19 cellular contexts compared by ENCODE assay signal in genomic region chr6:87164004-87164403, GRCh38. TPM values are rescaled to one million over a fixed set of nuclear protein-coding genes. Genes with fewer than 3 reads are reported as not detected.
A peak's percentile ranks its signal among the peaks of the same experiment; 100 is the strongest.
DNase-seq lines count a peak whose midpoint lies in the region; ATAC-seq and TF ChIP-seq lines count a peak whose summit lies in the region.
"Had no signal": no experiment of that assay in that cellular context is flagged by ENCODE, and none has a peak within 500 bp of the region (broad histone marks: within the 10 kb centered on the region; RNA-seq: fewer than 3 reads in every experiment).

No MANE protein-coding gene starts in this region.

- peaks cover 0 to 3% (median under 1%) of the 10 kb centered on the region in 5 experiments for H3K9me3 Mint-ChIP-seq in brain
- H3K9me3 Mint-ChIP-seq in stimulated activated naive CD8-positive, alpha-beta T cell treated with anti-CD3 and anti-CD28 coated beads, Interleukin-15, amount 100 ng/mL, for 72 hours: no peaks in the 10 kb centered on the region
- H3K9me3 Mint-ChIP-seq: neural crest cell had no signal

- H3K27ac ChIP-seq in SK-N-SH (ENCODE audit: low read depth in 2 of 2, low read length in 1 of 2) (peak overlapping the region in 1 of 2 experiments; percentile 22; a peak in 1 of 4 replicates), trophoblast cell (ENCODE audit: low read depth, low read length) (no peak overlapping the region), mesendoderm (ENCODE audit: low read depth, low read length) (no peak overlapping the region)
- H3K27ac ChIP-seq: spleen, suprapubic skin had no signal

- no peak for TF ChIP-seq RAD21 in SK-N-SH (IDR thresholded peaks at IDR 0.05; ENCODE audit: low read length)

- no peak overlapping the region for H3K56ac ChIP-seq in mesendoderm (ENCODE audit: low read length)

- H3K27me3 ChIP-seq in SK-N-SH (ENCODE audit: insufficient read depth) (no peaks in the 10 kb centered on the region), trophoblast cell (ENCODE audit: insufficient read depth, low read length) (no peaks in the 10 kb centered on the region), mesendoderm (ENCODE audit: insufficient read depth, low read length, poor library complexity) (no peaks in the 10 kb centered on the region)
- H3K27me3 ChIP-seq: spleen, suprapubic skin had no signal

- H3K27me3 Mint-ChIP-seq in brain: peaks cover 2% of the 10 kb centered on the region
- no peaks in the 10 kb centered on the region for H3K27me3 Mint-ChIP-seq in stimulated activated naive CD8-positive, alpha-beta T cell treated with anti-CD3 and anti-CD28 coated beads, Interleukin-15, amount 100 ng/mL, for 72 hours

- H3K4me1 ChIP-seq in SK-N-SH (ENCODE audit: control insufficient read depth in 1 of 2, insufficient read depth in 2 of 2, low read depth in 1 of 2, low read length in 1 of 2) (peaks cover 0 to 6% of the 10 kb centered on the region in 2 experiments; a peak in 1 of 4 replicates), trophoblast cell (ENCODE audit: control insufficient read depth in 1 of 2, insufficient read depth in 2 of 2, low read length in 2 of 2) (no peaks in the 10 kb centered on the region), mesendoderm (ENCODE audit: control insufficient read depth, low read depth, low read length) (no peaks in the 10 kb centered on the region)

- H3F3A ChIP-seq in SK-N-SH (replicated peaks; ENCODE audit: insufficient read depth): no peaks in the 10 kb centered on the region

- H4K20me1 ChIP-seq in SK-N-SH (ENCODE audit: insufficient read depth): peaks cover 99% of the 10 kb centered on the region

- no peak overlapping the region for H2BK12ac ChIP-seq in trophoblast cell (ENCODE audit: low read length)

- peaks cover 0 to 4% of the 10 kb centered on the region in 2 experiments for H3K36me3 ChIP-seq in SK-N-SH (replicated peaks in 1 of 2; ENCODE audit: control insufficient read depth in 1 of 2, insufficient read depth in 2 of 2, low read length in 1 of 2)
- H3K36me3 ChIP-seq in trophoblast cell (ENCODE audit: control insufficient read depth in 1 of 2, insufficient read depth in 2 of 2, low read length in 2 of 2): peaks cover 0 to 1% of the 10 kb centered on the region in 2 experiments
- no peaks in the 10 kb centered on the region for H3K36me3 ChIP-seq in mesendoderm (ENCODE audit: control insufficient read depth, insufficient read depth, low read length)
- H3K36me3 ChIP-seq: suprapubic skin had no signal

- no peak for DNase-seq in SK-N-SH
- DNase-seq in trophoblast cell: no peak
- DNase-seq in stimulated activated naive CD8-positive, alpha-beta T cell treated with anti-CD3 and anti-CD28 coated beads, Interleukin-15, amount 100 ng/mL, for 72 hours: no peak
- DNase-seq in mesendoderm: no peak
- DNase-seq: activated CD4-positive, alpha-beta T cell treated with anti-CD3 and anti-CD28 coated beads for 1 hour; C1 segment of cervical spinal cord; kidney; mammary epithelial cell; NCI-H146; NCI-H774; PC-3; spleen; T-helper 9 cell had no signal

- H2AFZ ChIP-seq in SK-N-SH (ENCODE audit: low read depth) (no peak overlapping the region), trophoblast cell (ENCODE audit: insufficient read depth, low read length, poor library complexity) (no peak overlapping the region)

- H4K91ac ChIP-seq in trophoblast cell (ENCODE audit: low read depth, low read length): no peak overlapping the region

- peak overlapping the region in 3 of 5 experiments; percentile 7 to 16 (median 12) for H3K4me3 Mint-ChIP-seq in brain
- no peak overlapping the region for H3K4me3 Mint-ChIP-seq in stimulated activated naive CD8-positive, alpha-beta T cell treated with anti-CD3 and anti-CD28 coated beads, Interleukin-15, amount 100 ng/mL, for 72 hours
- H3K4me3 Mint-ChIP-seq: neural crest cell had no signal

- TF ChIP-seq EP300 in SK-N-SH (IDR thresholded peaks at IDR 0.05; ENCODE audit: borderline replicate concordance in 1 of 2, low read depth in 1 of 2, low read length in 1 of 2): no peak

- H3K27ac Mint-ChIP-seq in brain: peak overlapping the region in 2 of 5 experiments; percentile 8 to 68
- H3K27ac Mint-ChIP-seq in stimulated activated naive CD8-positive, alpha-beta T cell treated with anti-CD3 and anti-CD28 coated beads, Interleukin-15, amount 100 ng/mL, for 72 hours: peak overlapping the region in 1 of 2 donors; percentile 3

- TF ChIP-seq CTCF in SK-N-SH (IDR thresholded peaks at IDR 0.05) (no peak), brain (conservative IDR thresholded peaks at IDR 0.05) (no peak)

- H3K23ac ChIP-seq in trophoblast cell (ENCODE audit: low read length) (no peak overlapping the region), mesendoderm (ENCODE audit: low read length) (no peak overlapping the region)

- H2BK15ac ChIP-seq in mesendoderm (replicated peaks; ENCODE audit: low read depth): no peak overlapping the region

- no peak overlapping the region for H3K9ac ChIP-seq in SK-N-SH
- H3K9ac ChIP-seq in trophoblast cell (ENCODE audit: low read length): no peak overlapping the region
- no peak overlapping the region for H3K9ac ChIP-seq in mesendoderm (ENCODE audit: low read length)

- H2AK5ac ChIP-seq in trophoblast cell (ENCODE audit: low read length): no peak overlapping the region
- H2AK5ac ChIP-seq in mesendoderm (ENCODE audit: low read length): no peak overlapping the region

- H3K4ac ChIP-seq in trophoblast cell (ENCODE audit: low read depth, low read length) (peak overlapping the region; percentile 6), mesendoderm (ENCODE audit: low read depth, low read length) (no peak overlapping the region)

- no peak overlapping the region for H3K4me3 ChIP-seq in SK-N-SH (ENCODE audit: low read depth in 2 of 2, low read length in 1 of 2)
- H3K4me3 ChIP-seq in trophoblast cell (ENCODE audit: low read depth, low read length): no peak overlapping the region
- no peak overlapping the region for H3K4me3 ChIP-seq in mesendoderm (ENCODE audit: low read length)
- H3K4me3 ChIP-seq: spleen, suprapubic skin had no signal

- H3K36me3 Mint-ChIP-seq in brain: peaks cover 88% of the 10 kb centered on the region

- no peak overlapping the region for H2BK120ac ChIP-seq in trophoblast cell (ENCODE audit: insufficient read depth, low read length, poor library complexity)
- H2BK120ac ChIP-seq in mesendoderm (ENCODE audit: low read depth, low read length): no peak overlapping the region

- H4K8ac ChIP-seq in trophoblast cell (ENCODE audit: low read depth, low read length): no peak overlapping the region
- H4K8ac ChIP-seq in mesendoderm (ENCODE audit: low read depth, low read length): no peak overlapping the region

- H3K9me3 ChIP-seq in SK-N-SH (no peaks in the 10 kb centered on the region), trophoblast cell (ENCODE audit: insufficient read depth, low read depth, low read length) (no peaks in the 10 kb centered on the region)
- H3K9me3 ChIP-seq: spleen, suprapubic skin had no signal

- POLR2A ChIA-PET in SK-N-SH (lab: Yijun Ruan, JAX): no interaction called here

- H3K4me2 ChIP-seq in SK-N-SH (no peak overlapping the region), trophoblast cell (ENCODE audit: low read length) (no peak overlapping the region), mesendoderm (ENCODE audit: low read length) (no peak overlapping the region)

- peaks cover 98% of the 10 kb centered on the region for H3K4me1 Mint-ChIP-seq in brain
- H3K4me1 Mint-ChIP-seq in stimulated activated naive CD8-positive, alpha-beta T cell treated with anti-CD3 and anti-CD28 coated beads, Interleukin-15, amount 100 ng/mL, for 72 hours: peaks cover 67% of the 10 kb centered on the region

- H3K79me1 ChIP-seq in trophoblast cell (ENCODE audit: low read length) (no peaks in the 10 kb centered on the region), mesendoderm (ENCODE audit: low read length) (peaks cover 3% of the 10 kb centered on the region)

- no peak overlapping the region for H3K14ac ChIP-seq in trophoblast cell (ENCODE audit: low read length)

- no peak overlapping the region for H4K5ac ChIP-seq in mesendoderm (ENCODE audit: low read length)

- ATAC-seq in SK-N-SH treated with all-trans-retinoic acid at 6 μM for 48 hours (peak; percentile 88), HG02678 (IDR thresholded peaks at IDR 0.05; ENCODE audit: unreplicated experiment) (peak; percentile 62), GM21381 (IDR thresholded peaks at IDR 0.05; ENCODE audit: unreplicated experiment) (no peak)
- no peak for ATAC-seq in stimulated activated naive CD8-positive, alpha-beta T cell treated with anti-CD3 and anti-CD28 coated beads, Interleukin-15, amount 100 ng/mL, for 72 hours
- ATAC-seq: PC-3 had no signal

- H3K18ac ChIP-seq in trophoblast cell (ENCODE audit: low read length) (no peak overlapping the region), mesendoderm (ENCODE audit: low read length) (no peak overlapping the region)

- H2BK5ac ChIP-seq in trophoblast cell (ENCODE audit: low read depth, low read length, poor library complexity): no peak overlapping the region
- no peak overlapping the region for H2BK5ac ChIP-seq in mesendoderm (ENCODE audit: low read length)

- H4K12ac ChIP-seq in trophoblast cell (ENCODE audit: low read depth, low read length): no peak overlapping the region

- H3K9me2 ChIP-seq in SK-N-SH: no peaks in the 10 kb centered on the region

- H3K79me2 ChIP-seq in SK-N-SH (ENCODE audit: insufficient read depth) (peaks cover 100% of the 10 kb centered on the region), trophoblast cell (ENCODE audit: control insufficient read depth, insufficient read depth, low read length, poor library complexity) (peaks cover 7% of the 10 kb centered on the region), mesendoderm (ENCODE audit: control insufficient read depth, insufficient read depth, low read length) (peaks cover 68% of the 10 kb centered on the region)

- 100% methylated on average over 4 of the region's 4 CpGs for WGBS in SK-N-SH (ENCODE audit: low lambda C conversion rate)
- no CpG with 5 or more reads among the region's 4 CpGs for WGBS in trophoblast cell (ENCODE audit: extremely low coverage, insufficient coverage, insufficient read length)
- WGBS in mesendoderm (ENCODE audit: extremely low coverage, insufficient coverage, low lambda C conversion rate): no CpG with 5 or more reads among the region's 4 CpGs

- CTCF ChIA-PET in SK-N-SH (lab: Yijun Ruan, JAX): no interaction called here

TF ChIP-seq in SK-N-SH treated with all-trans-retinoic acid at 6 μM for 48 hours, 23 proteins besides CTCF, POLR2A, EP300 and RAD21 (continues in another document):
- TF ChIP-seq ZFP30 (CRISPR knock-in tag; IDR thresholded peaks at IDR 0.05) (no peak), OSR1 (CRISPR knock-in tag; IDR thresholded peaks at IDR 0.05) (no peak)

TF ChIP-seq in SK-N-SH, 30 proteins besides CTCF, POLR2A, EP300 and RAD21 (continues in another document):
- TF ChIP-seq ELF1 (IDR thresholded peaks at IDR 0.05): no peak

RNA-seq across cellular contexts. Expression of gene ZNF292, which starts 8.6 kb away (rescaled TPM):
- polyA plus RNA-seq in SK-N-SH (2012; rRNA removed) (3.2 and 5.0 TPM in 2 replicates), brain (ENCODE audit: insufficient read depth, low read depth, low replicate concordance) (2.9 TPM)
- polyA plus RNA-seq in SK-N-SH (2012; cell fraction: cytosol; rRNA removed): 3.0 and 4.2 TPM in 2 replicates
- 7.6 and 23.9 TPM in 2 replicates for polyA plus RNA-seq in SK-N-SH (2012; cell fraction: nucleus; rRNA removed)
- 39.0 and 40.3 TPM in 2 replicates for polyA plus RNA-seq in trophoblast cell (2013)
- polyA plus RNA-seq in mesendoderm (2013, experiment 1 of 2): 11.2 TPM
- polyA plus RNA-seq in mesendoderm (2013, experiment 2 of 2): 10.5 TPM

Comparison
In these comparisons a context has a peak if more than half of its experiments do, and no peak if none do; other contexts are left out.
1. ATAC-seq: peak in SK-N-SH treated with all-trans-retinoic acid at 6 μM for 48 hours (single experiment) and HG02678 (single experiment); none in GM21381 (single experiment) and stimulated activated naive CD8-positive, alpha-beta T cell treated with anti-CD3 and anti-CD28 coated beads, Interleukin-15, amount 100 ng/mL, for 72 hours (single experiment).
2. H3K4me3 Mint-ChIP-seq: peak in brain (3 of 5); none in stimulated activated naive CD8-positive, alpha-beta T cell treated with anti-CD3 and anti-CD28 coated beads, Interleukin-15, amount 100 ng/mL, for 72 hours (0 of 2).